Comparison of ENCODE assay signal across 1 cellular context in the genomic region with DNA sequence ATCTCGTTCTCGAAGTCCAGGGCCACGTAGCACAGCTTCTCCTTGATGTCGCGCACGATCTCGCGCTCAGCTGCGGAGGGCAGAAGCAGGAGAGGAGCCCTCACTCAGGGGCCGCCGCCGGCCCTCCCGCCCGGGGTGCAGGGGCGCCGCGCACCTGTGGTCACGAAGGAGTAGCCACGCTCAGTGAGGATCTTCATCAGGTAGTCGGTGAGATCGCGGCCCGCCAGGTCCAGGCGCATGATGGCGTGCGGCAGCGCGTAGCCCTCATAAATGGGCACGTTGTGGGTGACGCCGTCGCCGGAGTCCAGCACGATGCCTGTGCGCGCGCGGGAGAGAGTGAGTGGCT.
TF ChIP-seq lines count a peak whose summit lies in the region.

No MANE protein-coding gene starts in this region.

TF ChIP-seq in IMR-90, 13 proteins besides CTCF, POLR2A, EP300 and RAD21:
- no peak for TF ChIP-seq MAZ (IDR thresholded peaks at IDR 0.05; ENCODE audit: borderline replicate concordance, low read depth, low read length)
- TF ChIP-seq MAFK (IDR thresholded peaks at IDR 0.05; ENCODE audit: low read depth, low read length): no peak
- no peak for TF ChIP-seq CEBPB (IDR thresholded peaks at IDR 0.05; ENCODE audit: low read depth, low read length)
- TF ChIP-seq MXI1 (IDR thresholded peaks at IDR 0.05; ENCODE audit: borderline replicate concordance, low read depth, low read length): no peak
- TF ChIP-seq BHLHE40 (IDR thresholded peaks at IDR 0.05; ENCODE audit: low read depth, low read length): no peak
- TF ChIP-seq CHD1 (IDR thresholded peaks at IDR 0.05; ENCODE audit: low read depth, low read length): no peak
- no peak for TF ChIP-seq RFX5 (IDR thresholded peaks at IDR 0.05; ENCODE audit: low read depth, low read length)
- TF ChIP-seq, protein P1, sequence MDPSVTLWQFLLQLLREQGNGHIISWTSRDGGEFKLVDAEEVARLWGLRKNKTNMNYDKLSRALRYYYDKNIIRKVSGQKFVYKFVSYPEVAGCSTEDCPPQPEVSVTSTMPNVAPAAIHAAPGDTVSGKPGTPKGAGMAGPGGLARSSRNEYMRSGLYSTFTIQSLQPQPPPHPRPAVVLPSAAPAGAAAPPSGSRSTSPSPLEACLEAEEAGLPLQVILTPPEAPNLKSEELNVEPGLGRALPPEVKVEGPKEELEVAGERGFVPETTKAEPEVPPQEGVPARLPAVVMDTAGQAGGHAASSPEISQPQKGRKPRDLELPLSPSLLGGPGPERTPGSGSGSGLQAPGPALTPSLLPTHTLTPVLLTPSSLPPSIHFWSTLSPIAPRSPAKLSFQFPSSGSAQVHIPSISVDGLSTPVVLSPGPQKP (IDR thresholded peaks at IDR 0.05; ENCODE audit: borderline replicate concordance, low read depth, low read length): no peak
- no peak for TF ChIP-seq FOS (IDR thresholded peaks at IDR 0.05; ENCODE audit: low read depth, low read length)
- no peak for TF ChIP-seq RCOR1 (IDR thresholded peaks at IDR 0.05; ENCODE audit: insufficient replicate concordance, low read length)
- TF ChIP-seq NFE2L2 (IDR thresholded peaks at IDR 0.05; ENCODE audit: low read depth, low read length): no peak
- TF ChIP-seq SMC3 (IDR thresholded peaks at IDR 0.05; ENCODE audit: low read depth, low read length): no peak
- TF ChIP-seq, protein P2, sequence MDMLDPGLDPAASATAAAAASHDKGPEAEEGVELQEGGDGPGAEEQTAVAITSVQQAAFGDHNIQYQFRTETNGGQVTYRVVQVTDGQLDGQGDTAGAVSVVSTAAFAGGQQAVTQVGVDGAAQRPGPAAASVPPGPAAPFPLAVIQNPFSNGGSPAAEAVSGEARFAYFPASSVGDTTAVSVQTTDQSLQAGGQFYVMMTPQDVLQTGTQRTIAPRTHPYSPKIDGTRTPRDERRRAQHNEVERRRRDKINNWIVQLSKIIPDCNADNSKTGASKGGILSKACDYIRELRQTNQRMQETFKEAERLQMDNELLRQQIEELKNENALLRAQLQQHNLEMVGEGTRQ (IDR thresholded peaks at IDR 0.05; ENCODE audit: low read depth, low read length): no peak
